In the genomic region with DNA sequence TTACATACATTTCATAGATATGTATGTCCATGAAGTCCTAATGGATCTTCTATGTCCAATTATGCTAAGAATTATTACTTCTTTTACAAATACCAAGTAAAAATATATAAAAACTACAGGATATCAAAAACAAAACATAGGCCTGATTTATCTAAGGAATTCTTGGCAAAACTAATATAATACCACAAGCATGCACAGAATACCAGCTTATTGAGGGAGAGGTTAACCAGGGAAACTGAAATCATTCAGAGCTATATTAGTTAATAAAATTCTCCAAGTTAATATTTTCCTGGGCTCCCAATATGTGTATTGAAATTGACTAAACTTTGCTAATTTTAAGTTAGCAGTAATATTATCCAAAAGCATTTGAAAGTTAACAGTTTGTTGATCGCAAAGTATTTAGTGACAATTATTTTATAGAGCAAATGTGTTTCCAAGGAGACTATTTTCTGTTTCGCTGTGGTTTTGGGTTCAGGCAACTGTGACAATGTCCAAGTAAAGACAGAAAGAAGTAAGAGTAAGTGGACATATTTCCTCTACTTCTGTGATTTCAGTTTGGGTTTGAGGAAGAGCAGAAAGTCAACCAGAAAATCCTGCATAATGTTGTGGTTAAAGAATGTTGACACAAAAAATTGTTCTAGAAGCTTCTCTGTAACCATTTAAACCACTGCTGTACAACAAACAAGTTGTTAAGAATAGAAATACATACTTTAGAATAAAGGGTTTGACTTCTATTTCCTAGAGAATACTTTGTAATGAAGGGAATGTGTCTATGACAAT, we compare ENCODE assay signal across 28 cellular contexts.
A peak's percentile ranks its signal among the peaks of the same experiment; 100 is the strongest.
DNase-seq lines count a peak whose midpoint lies in the region; ATAC-seq and TF ChIP-seq lines count a peak whose summit lies in the region.
"Had no signal": no experiment of that assay in that cellular context is flagged by ENCODE, and none has a peak within 500 bp of the region (broad histone marks: within the 10 kb centered on the region; RNA-seq: fewer than 3 reads in every experiment).

No MANE protein-coding gene starts in this region.

- DNase-seq in LHCN-M2 (ENCODE audit: low read depth) (peak; percentile 21), astrocyte of the cerebellum (ENCODE audit: low read depth) (peak; percentile 54), fibroblast of pulmonary artery (ENCODE audit: low read depth) (peak; percentile 49), renal cortical epithelial cell (ENCODE audit: low read depth) (peak; percentile 52), SJCRH30 (no peak)
- DNase-seq: activated CD4-positive, alpha-beta T cell treated with anti-CD3 and anti-CD28 coated beads for 4 hours; activated effector memory CD4-positive, alpha-beta T cell treated with anti-CD3 and anti-CD28 coated beads, Interleukin-2, amount 50 U/mL, for 16 hours; activated T-cell treated with anti-CD3 and anti-CD28 coated beads, Interleukin-2, amount 50 U/mL, for 1 hour; aorta; DMS 273 treated with DMSO at 0.1 percent for 48 hours; dorsolateral prefrontal cortex; esophagus squamous epithelium; H9; left ventricle myocardium inferior; mesendoderm; NCI-H1092 treated with DMSO at 0.1 percent for 48 hours; NCI-H1694 treated with DMSO at 0.1 percent for 48 hours; NCI-H446; spleen; stimulated activated CD4-positive, alpha-beta T cell treated with anti-CD3 and anti-CD28 coated beads, Interleukin-2, amount 100 ng/mL, for 24 hours; T1000; thyroid gland; WERI-Rb-1 had no signal

- H3K9me3 ChIP-seq in SJCRH30 (replicated peaks), result peaks cover 8% of the 10 kb centered on the region
- H3K9me3 ChIP-seq: esophagus squamous epithelium, thyroid gland had no signal

- TF ChIP-seq CTCF in astrocyte of the cerebellum (IDR thresholded peaks at IDR 0.05; ENCODE audit: low read depth, low read length, missing control alignments), result no peak
- no peak for TF ChIP-seq CTCF in fibroblast of pulmonary artery (IDR thresholded peaks at IDR 0.05; ENCODE audit: low read length, missing control alignments)

- H3K36me3 ChIP-seq in SJCRH30, result no peaks in the 10 kb centered on the region
- H3K36me3 ChIP-seq: esophagus squamous epithelium, spleen, thyroid gland, WERI-Rb-1 had no signal

- ATAC-seq in HG03039 (IDR thresholded peaks at IDR 0.05; ENCODE audit: unreplicated experiment) (no peak), GM19351 (IDR thresholded peaks at IDR 0.05; ENCODE audit: unreplicated experiment) (no peak)

- no peak overlapping the region for H3K27ac ChIP-seq in SJCRH30
- H3K27ac ChIP-seq: dorsolateral prefrontal cortex, esophagus squamous epithelium, left ventricle myocardium inferior, parathyroid adenoma, right atrium auricular region, RWPE1, spleen, thyroid gland, WERI-Rb-1 had no signal

- no peaks in the 10 kb centered on the region for H3K27me3 ChIP-seq in SJCRH30
- H3K27me3 ChIP-seq: dorsolateral prefrontal cortex, esophagus squamous epithelium, right atrium auricular region, spleen, thyroid gland had no signal

- H3K4me1 ChIP-seq in SJCRH30, result no peaks in the 10 kb centered on the region
- H3K4me1 ChIP-seq: esophagus squamous epithelium, parathyroid adenoma, right atrium auricular region, spleen, thyroid gland had no signal

- H3K4me3 ChIP-seq in astrocyte of the cerebellum (ENCODE audit: low read depth, low read length), result no peak overlapping the region
- H3K4me3 ChIP-seq in fibroblast of pulmonary artery (replicated peaks; ENCODE audit: low read depth, low read length), result no peak overlapping the region
- no peak overlapping the region for H3K4me3 ChIP-seq in SJCRH30
- H3K4me3 ChIP-seq: dorsolateral prefrontal cortex, esophagus squamous epithelium, left ventricle myocardium inferior, right atrium auricular region, spleen, thyroid gland had no signal

- in situ Hi-C loops in astrocyte of the cerebellum (cut with HindIII; ENCODE audit: low sequenced_read_pairs), result no loop called here

Comparison
In these comparisons a context has a peak if more than half of its experiments do, and no peak if none do; other contexts are left out.
1. DNase-seq: peak in LHCN-M2 (single experiment), astrocyte of the cerebellum (single experiment), fibroblast of pulmonary artery (single experiment) and renal cortical epithelial cell (single experiment); none in SJCRH30 (0 of 2).